In genomic region chr1:205975387-205975998, GRCh38 we compare ENCODE assay signal across 21 cellular contexts. TPM values are rescaled to one million over a fixed set of nuclear protein-coding genes. Genes with fewer than 3 reads are reported as not detected.
DNase-seq lines count a peak whose midpoint lies in the region; ATAC-seq, FAIRE-seq and TF ChIP-seq lines count a peak whose summit lies in the region.
"Had no signal": no experiment of that assay in that cellular context is flagged by ENCODE, and none has a peak within 500 bp of the region (broad histone marks: within the 10 kb centered on the region; RNA-seq: fewer than 3 reads in every experiment).

No MANE protein-coding gene starts in this region.

- no peaks in the 10 kb centered on the region for H3K36me3 Mint-ChIP-seq in brain
- H3K36me3 Mint-ChIP-seq: CD8-positive, alpha-beta T cell had no signal

- no peaks in the 10 kb centered on the region for H3K36me3 ChIP-seq in HEK293 (ENCODE audit: control insufficient read depth in 2 of 2, insufficient read depth in 1 of 2, low read length in 2 of 2)

- no peak for DNase-seq in A549 (ENCODE audit: low read depth in 1 of 2, low spot score in 1 of 2)
- DNase-seq in right cardiac atrium = peak in 1 of 3 donors; percentile 69
- no peak for DNase-seq in NCI-H2227 treated with DMSO at 0.1 percent for 48 hours (lab: John Stamatoyannopoulos, UW)
- DNase-seq in DMS 273 treated with DMSO at 0.1 percent for 48 hours (lab: John Stamatoyannopoulos, UW) = no peak
- DNase-seq in head of caudate nucleus = no peak
- DNase-seq: ACHN; CD8-positive, alpha-beta T cell; GF-D8; GOT3; HFFc6; KBM-7; NCI-H1092 treated with DMSO at 0.1 percent for 48 hours; NCI-H1694; NCI-H2107; NCI-H748 treated with DMSO at 0.1 percent for 48 hours; SIG-M5 had no signal

- H3K4me1 ChIP-seq in A549 = peaks cover 24% of the 10 kb centered on the region
- no peaks in the 10 kb centered on the region for H3K4me1 ChIP-seq in HEK293 (ENCODE audit: control insufficient read depth, insufficient read depth, low read length)
- H3K4me1 ChIP-seq in right cardiac atrium (ENCODE audit: control insufficient read depth, insufficient read depth, low read length) = peaks cover 7% of the 10 kb centered on the region

- FAIRE-seq in A549 (lab: Jason Lieb, UNC) = no peak
- FAIRE-seq: D721Med had no signal

- no peak overlapping the region for H3K4me3 Mint-ChIP-seq in brain
- H3K4me3 Mint-ChIP-seq: CD8-positive, alpha-beta T cell; HFFc6 had no signal

- H3K27ac ChIP-seq in A549 (peak overlapping the region; percentile 59 to 77; a peak in 4 of 6 replicates), HEK293 (ENCODE audit: extremely low read depth, low read depth, low read length) (no peak overlapping the region), right cardiac atrium (ENCODE audit: low read length) (peak overlapping the region; percentile 86)

- TF ChIP-seq CTCF in A549 (IDR thresholded peaks at IDR 0.05) (no peak), HEK293 (tag by site-specific recombination; IDR thresholded peaks at IDR 0.05) (no peak), brain (conservative IDR thresholded peaks at IDR 0.05) (no peak)

- ATAC-seq in A549 = no peak
- ATAC-seq in right cardiac atrium = peak in 1 of 2 donors; percentile 8
- no peak for ATAC-seq in HG03097 (IDR thresholded peaks at IDR 0.05; ENCODE audit: low FRiP score, unreplicated experiment)
- ATAC-seq: CD8-positive, alpha-beta T cell; Panc1 had no signal

- no peak overlapping the region for H3K4me2 ChIP-seq in A549

- POLR2A ChIA-PET in A549 (lab: Yijun Ruan, JAX) (no interaction called here), HEK293 (lab: Yijun Ruan, JAX) (no interaction called here)

- CTCF ChIA-PET in A549 (lab: Yijun Ruan, JAX) = interaction anchor here (2.6 to 13.5 kb wide), 6 partner anchors 30 to 384 kb away, joined by 14 to 822 read pairs (median 232); partner anchors contain the start of gene SLC26A9
- CTCF ChIA-PET in HEK293 (lab: Yijun Ruan, JAX) = interaction anchor here (0.6 to 6.2 kb wide), 5 partner anchors 15 to 316 kb away, joined by 3 to 527 read pairs (median 82); no protein-coding TSS in a partner anchor

- TF ChIP-seq POLR2A in A549 (IDR thresholded peaks at IDR 0.05; ENCODE audit: low read length) = no peak

- H3K4me1 Mint-ChIP-seq in brain = peaks cover 23% of the 10 kb centered on the region

- H3K4me3 ChIP-seq in A549 = no peak overlapping the region
- H3K4me3 ChIP-seq in HEK293 (ENCODE audit: low read depth, low read length) = no peak overlapping the region
- no peak overlapping the region for H3K4me3 ChIP-seq in right cardiac atrium (ENCODE audit: low read length)

- peak overlapping the region in 3 of 5 experiments; percentile 13 to 81 (median 70) for H3K27ac Mint-ChIP-seq in brain
- H3K27ac Mint-ChIP-seq: CD8-positive, alpha-beta T cell; HFFc6 had no signal

- H3K9me3 Mint-ChIP-seq in brain = peaks cover 0 to 5% (median 0%) of the 10 kb centered on the region in 5 experiments
- H3K9me3 Mint-ChIP-seq: CD8-positive, alpha-beta T cell had no signal

- peaks cover 3% of the 10 kb centered on the region for H3K27me3 Mint-ChIP-seq in brain

- TF ChIP-seq RAD21 in A549 (conservative IDR thresholded peaks at IDR 0.05 in 1 of 2, IDR thresholded peaks at IDR 0.05 in 1 of 2) = no peak

- intact Hi-C loops in right cardiac atrium (cut with DNase I) = loop anchor here (5.0 to 10.0 kb wide), 6 partner anchors 58 to 381 kb away; no protein-coding TSS in a partner anchor
- intact Hi-C loops in head of caudate nucleus (cut with DNase I) = loop anchor here (5.0 kb wide), 1 partner anchor 178 kb away; no protein-coding TSS in a partner anchor

- no peak for TF ChIP-seq EP300 in A549 (IDR thresholded peaks at IDR 0.05)

- no peaks in the 10 kb centered on the region for H3K9me3 ChIP-seq in A549
- H3K9me3 ChIP-seq in HEK293 (ENCODE audit: control insufficient read depth, insufficient read depth, low read depth, low read length) = no peaks in the 10 kb centered on the region
- H3K9me3 ChIP-seq in right cardiac atrium (ENCODE audit: control insufficient read depth, low read length) = no peaks in the 10 kb centered on the region

- 82% methylated on average over 15 of the region's 15 CpGs for WGBS in A549 (ENCODE audit: missing lambda C conversion rate)
- WGBS in right cardiac atrium = 54% methylated on average over 15 of the region's 15 CpGs

- no peaks in the 10 kb centered on the region for H3K27me3 ChIP-seq in right cardiac atrium (ENCODE audit: control insufficient read depth, insufficient read depth)

TF ChIP-seq in A549, 52 proteins besides CTCF, POLR2A, EP300 and RAD21 (continues in another document):
- TF ChIP-seq MAX (IDR thresholded peaks at IDR 0.05) (no peak), BCL3 (IDR thresholded peaks at IDR 0.05) (no peak), HOXB13 (CRISPR knock-in tag; IDR thresholded peaks at IDR 0.05; ENCODE audit: low read depth) (no peak), HDAC2 (IDR thresholded peaks at IDR 0.05) (no peak)

TF ChIP-seq in HEK293, 187 proteins besides CTCF, POLR2A, EP300 and RAD21:
- TF ChIP-seq SETDB1 (IDR thresholded peaks at IDR 0.05; ENCODE audit: insufficient read length, low read length) = no peak
- TF ChIP-seq ZFHX2 (tag by site-specific recombination; conservative IDR thresholded peaks at IDR 0.05) = peak; percentile 64
- TF ChIP-seq ELK4 (IDR thresholded peaks at IDR 0.05; ENCODE audit: borderline replicate concordance, low read depth, low read length) = no peak
- TF ChIP-seq ZIC2 (tag by site-specific recombination; IDR thresholded peaks at IDR 0.05) = 0 out of 2 replicates have a peak, but pooled peaks have one; percentile 7
- TF ChIP-seq EGR2 (tag by site-specific recombination; IDR thresholded peaks at IDR 0.05; ENCODE audit: low read depth) = peak; percentile 39; the same call in 1 of the 2 replicates

RNA-seq across cellular contexts. Expression of gene RAB7B, which starts 27.7 kb away (rescaled TPM):
- polyA plus RNA-seq in A549 (2011; rRNA removed) = 0.04 and 0.08 TPM in 2 replicates
- polyA plus RNA-seq in A549 (2012; cell fraction: cytosol; rRNA removed) = 0.04 and 0.09 TPM in 2 replicates
- polyA plus RNA-seq in A549 (2012; cell fraction: nucleus; rRNA removed) = 0.12 and 0.22 TPM in 2 replicates
- polyA plus RNA-seq in A549 (2017; fragmentation: RNase III; extraction: RNeasy Plus Mini Kit Qiagen cat#74134 plus additional on column Dnase treatment) = 0.20 to 0.37 TPM (median 0.30 TPM) in 3 replicates
- polyA minus RNA-seq in A549 (2011; rRNA and poly(A)+ RNA removed) = not detected in 2 replicates
- polyA plus RNA-seq in brain (ENCODE audit: insufficient read depth, low read depth, low replicate concordance) = 1.2 TPM
- 1 to 10 TPM; 1.6 to 6.0 (median 4.8) TPM for total RNA-seq in right cardiac atrium
- polyA plus RNA-seq in right cardiac atrium = 2.8 TPM
- total RNA-seq: CD8-positive, alpha-beta T cell had no signal

RNA-seq across cellular contexts. Expression of gene SLC26A9, which starts 32.2 kb away (rescaled TPM):
- polyA plus RNA-seq in A549 (2011; rRNA removed) (0.98 and 1.1 TPM in 2 replicates), A549 (2017; fragmentation: RNase III; extraction: RNeasy Plus Mini Kit Qiagen cat#74134 plus additional on column Dnase treatment) (0.14 to 0.18 TPM (median 0.16 TPM) in 3 replicates), brain (ENCODE audit: insufficient read depth, low read depth, low replicate concordance) (7.1 TPM), right cardiac atrium (12.6 TPM)
- polyA plus RNA-seq in A549 (2012; cell fraction: cytosol; rRNA removed) = 0.19 and 0.30 TPM in 2 replicates
- polyA plus RNA-seq in A549 (2012; cell fraction: nucleus; rRNA removed) = 0.50 and 0.76 TPM in 2 replicates
- 1.1 and 1.3 TPM in 2 replicates for polyA minus RNA-seq in A549 (2011; rRNA and poly(A)+ RNA removed)
- 10 to 100 TPM in 2 of 4 donors, 1 to 10 TPM in 2; 7.4 to 28.7 (median 16.0) TPM for total RNA-seq in right cardiac atrium
- total RNA-seq: CD8-positive, alpha-beta T cell; HFFc6 had no signal

RNA-seq across cellular contexts. Expression of gene CTSE, which starts 48.2 kb away (rescaled TPM):
- polyA plus RNA-seq in A549 (2011; rRNA removed) (not detected in 2 replicates), A549 (2017; fragmentation: RNase III; extraction: RNeasy Plus Mini Kit Qiagen cat#74134 plus additional on column Dnase treatment) (not detected in 3 replicates), brain (ENCODE audit: insufficient read depth, low read depth, low replicate concordance) (not detected), right cardiac atrium (not detected)
- polyA plus RNA-seq in A549 (2012; cell fraction: cytosol; rRNA removed) = not detected in 2 replicates
- not detected in 2 replicates for polyA plus RNA-seq in A549 (2012; cell fraction: nucleus; rRNA removed)
- not detected in 2 replicates for polyA minus RNA-seq in A549 (2011; rRNA and poly(A)+ RNA removed)
- under 1 TPM in 1 of 4 donors, not detected in 3; 0.18 TPM for total RNA-seq in right cardiac atrium
- total RNA-seq: CD8-positive, alpha-beta T cell; HFFc6 had no signal
